ENCODE assay signal across 19 cellular contexts in the genomic region with DNA sequence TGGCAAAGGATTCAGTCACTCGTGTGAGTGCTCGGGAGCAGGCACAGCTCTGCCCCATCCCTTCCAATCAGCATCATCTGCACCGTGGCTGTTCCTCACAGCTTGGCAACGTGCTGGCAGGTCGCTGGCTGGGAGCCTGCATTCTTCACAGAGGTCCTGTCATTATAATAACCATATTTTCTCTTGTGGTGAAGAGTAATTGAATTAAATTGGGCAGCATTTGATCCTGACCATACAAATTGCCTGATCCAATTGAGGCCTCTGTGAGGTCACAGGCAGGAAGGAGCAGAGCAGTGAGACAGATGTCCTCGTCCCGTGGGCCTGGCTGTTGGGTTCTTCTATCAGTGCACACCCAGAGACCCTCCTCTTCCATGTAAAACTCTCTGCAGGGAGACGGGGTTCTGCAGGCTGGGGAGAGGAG.
A peak's percentile ranks its signal among the peaks of the same experiment; 100 is the strongest.
DNase-seq lines count a peak whose midpoint lies in the region; ATAC-seq and TF ChIP-seq lines count a peak whose summit lies in the region.
"Had no signal": no experiment of that assay in that cellular context is flagged by ENCODE, and none has a peak within 500 bp of the region (broad histone marks: within the 10 kb centered on the region; RNA-seq: fewer than 3 reads in every experiment).

No MANE protein-coding gene starts in this region.

- intact Hi-C loops in body of pancreas (cut with DNase I), result no loop called here
- intact Hi-C loops in naive thymus-derived CD4-positive, alpha-beta T cell (cut with micrococcal nuclease), result loop anchor here (5.0 to 10.0 kb wide), 3 partner anchors 36 to 502 kb away; no protein-coding TSS in a partner anchor
- intact Hi-C loops in upper lobe of right lung (cut with DNase I), result no loop called here

- no peaks in the 10 kb centered on the region for H3K36me3 ChIP-seq in body of pancreas (replicated peaks in 1 of 2; ENCODE audit: insufficient read depth in 1 of 2, low read depth in 2 of 2)
- H3K36me3 ChIP-seq in naive thymus-derived CD4-positive, alpha-beta T cell (ENCODE audit: control insufficient read depth in 2 of 3, insufficient read depth in 3 of 3, low read length in 3 of 3), result no peaks in the 10 kb centered on the region
- no peaks in the 10 kb centered on the region for H3K36me3 ChIP-seq in upper lobe of right lung
- H3K36me3 ChIP-seq: neutrophil, thoracic aorta had no signal

- POLR2A ChIA-PET in naive thymus-derived CD4-positive, alpha-beta T cell (lab: Charles Lee), result interaction anchor here (1.0 kb wide), 1 partner anchor 607 kb away, joined by 3 read pairs; no protein-coding TSS in a partner anchor

- peaks cover 67% of the 10 kb centered on the region for H3K4me1 ChIP-seq in body of pancreas
- no peaks in the 10 kb centered on the region for H3K4me1 ChIP-seq in naive thymus-derived CD4-positive, alpha-beta T cell (ENCODE audit: control insufficient read depth in 2 of 2, insufficient read depth in 2 of 2, low read length in 2 of 2)
- H3K4me1 ChIP-seq in upper lobe of right lung, result peaks cover 4% of the 10 kb centered on the region

- no peaks in the 10 kb centered on the region for H3K27me3 Mint-ChIP-seq in naive thymus-derived CD4-positive, alpha-beta T cell

- no peak for TF ChIP-seq CTCF in body of pancreas (IDR thresholded peaks at IDR 0.05)
- TF ChIP-seq CTCF in upper lobe of right lung (IDR thresholded peaks at IDR 0.05), result no peak

- ATAC-seq in body of pancreas (no peak), upper lobe of right lung (no peak), GM18907 (IDR thresholded peaks at IDR 0.05; ENCODE audit: unreplicated experiment) (no peak)
- no peak for ATAC-seq in naive thymus-derived CD4-positive, alpha-beta T cell

- TF ChIP-seq POLR2A in body of pancreas (IDR thresholded peaks at IDR 0.05), result no peak

- DNase-seq in Daoy (ENCODE audit: low read depth) (peak; percentile 52), NCI-H82 (lab: John Stamatoyannopoulos, UW) (peak; percentile 79), body of pancreas (peak; percentile 46 to 69 (median 50)), retina (peak; percentile 79), upper lobe of right lung (no peak)
- no peak for DNase-seq in naive thymus-derived CD4-positive, alpha-beta T cell
- DNase-seq: activated CD8-positive, alpha-beta memory T cell treated with anti-CD3 and anti-CD28 coated beads, Interleukin-2, amount 50 U/mL, for 4 hours; activated naive CD4-positive, alpha-beta T cell treated with anti-CD3 and anti-CD28 coated beads for 36 hours; C1 segment of cervical spinal cord; DMS79; effector CD4-positive, alpha-beta T cell; hippocampal formation; midbrain; NCI-H2081; NCI-H774; stimulated activated CD4-positive, alpha-beta T cell treated with anti-CD3 and anti-CD28 coated beads, Interleukin-4, amount 100 ng/mL, for 1 hour had no signal

- H3K4me1 Mint-ChIP-seq in naive thymus-derived CD4-positive, alpha-beta T cell, result peaks cover 0 to 18% (median 11%) of the 10 kb centered on the region in 7 donors

- H3K9me3 Mint-ChIP-seq in naive thymus-derived CD4-positive, alpha-beta T cell, result peaks cover 0 to 1% (median 0%) of the 10 kb centered on the region in 11 donors
- H3K9me3 Mint-ChIP-seq: activated naive CD4-positive, alpha-beta T cell treated with anti-CD3 and anti-CD28 coated beads for 36 hours had no signal

- H3K27ac ChIP-seq in body of pancreas (peak overlapping the region; percentile 66 to 94 (median 92)), upper lobe of right lung (no peak overlapping the region)
- no peak overlapping the region for H3K27ac ChIP-seq in naive thymus-derived CD4-positive, alpha-beta T cell (ENCODE audit: low read depth, low read length)
- H3K27ac ChIP-seq: neutrophil, thoracic aorta had no signal

- CTCF ChIA-PET in naive thymus-derived CD4-positive, alpha-beta T cell (lab: Charles Lee), result interaction anchor here (0.9 kb wide), 1 partner anchor 121 kb away, joined by 4 read pairs; no protein-coding TSS in a partner anchor

- no peak overlapping the region for H3K4me3 ChIP-seq in body of pancreas
- no peak overlapping the region for H3K4me3 ChIP-seq in naive thymus-derived CD4-positive, alpha-beta T cell (ENCODE audit: low read length)
- no peak overlapping the region for H3K4me3 ChIP-seq in upper lobe of right lung
- H3K4me3 ChIP-seq: thoracic aorta had no signal

- peak overlapping the region in 2 of 9 donors; percentile 43 to 57 for H3K27ac Mint-ChIP-seq in naive thymus-derived CD4-positive, alpha-beta T cell
- H3K27ac Mint-ChIP-seq: activated naive CD4-positive, alpha-beta T cell treated with anti-CD3 and anti-CD28 coated beads for 36 hours had no signal

- WGBS in body of pancreas, 2 donors, result 8 to 12% methylated on average over 5 to 8 of the region's 8 CpGs

- H3K9me3 ChIP-seq in body of pancreas (no peaks in the 10 kb centered on the region), upper lobe of right lung (no peaks in the 10 kb centered on the region)
- no peaks in the 10 kb centered on the region for H3K9me3 ChIP-seq in naive thymus-derived CD4-positive, alpha-beta T cell (ENCODE audit: control insufficient read depth in 2 of 3, low read length in 3 of 3)
- H3K9me3 ChIP-seq: neutrophil, thoracic aorta had no signal

- H3K27me3 ChIP-seq in body of pancreas (no peaks in the 10 kb centered on the region), upper lobe of right lung (no peaks in the 10 kb centered on the region)
- no peaks in the 10 kb centered on the region for H3K27me3 ChIP-seq in naive thymus-derived CD4-positive, alpha-beta T cell (ENCODE audit: control insufficient read depth in 2 of 2, insufficient read depth in 2 of 2, low read length in 2 of 2)

- H3K36me3 Mint-ChIP-seq in naive thymus-derived CD4-positive, alpha-beta T cell, result no peaks in the 10 kb centered on the region

- no peak overlapping the region for H3K4me3 Mint-ChIP-seq in naive thymus-derived CD4-positive, alpha-beta T cell
- H3K4me3 Mint-ChIP-seq: activated naive CD4-positive, alpha-beta T cell treated with anti-CD3 and anti-CD28 coated beads for 36 hours had no signal

Comparison
In these comparisons a context has a peak if more than half of its experiments do, and no peak if none do; other contexts are left out.
1. DNase-seq: peak in Daoy (single experiment), NCI-H82 (single experiment), body of pancreas (4 of 4) and retina (single experiment); none in naive thymus-derived CD4-positive, alpha-beta T cell (0 of 9) and upper lobe of right lung (single experiment).
2. H3K27ac ChIP-seq: peak in body of pancreas (4 of 4); none in naive thymus-derived CD4-positive, alpha-beta T cell (single experiment) and upper lobe of right lung (single experiment).
3. intact Hi-C loops: an anchor here in naive thymus-derived CD4-positive, alpha-beta T cell (5.0 to 10.0 kb wide); none called in body of pancreas and upper lobe of right lung.